ENCODE assay signal across 9 cellular contexts in the genomic region with DNA sequence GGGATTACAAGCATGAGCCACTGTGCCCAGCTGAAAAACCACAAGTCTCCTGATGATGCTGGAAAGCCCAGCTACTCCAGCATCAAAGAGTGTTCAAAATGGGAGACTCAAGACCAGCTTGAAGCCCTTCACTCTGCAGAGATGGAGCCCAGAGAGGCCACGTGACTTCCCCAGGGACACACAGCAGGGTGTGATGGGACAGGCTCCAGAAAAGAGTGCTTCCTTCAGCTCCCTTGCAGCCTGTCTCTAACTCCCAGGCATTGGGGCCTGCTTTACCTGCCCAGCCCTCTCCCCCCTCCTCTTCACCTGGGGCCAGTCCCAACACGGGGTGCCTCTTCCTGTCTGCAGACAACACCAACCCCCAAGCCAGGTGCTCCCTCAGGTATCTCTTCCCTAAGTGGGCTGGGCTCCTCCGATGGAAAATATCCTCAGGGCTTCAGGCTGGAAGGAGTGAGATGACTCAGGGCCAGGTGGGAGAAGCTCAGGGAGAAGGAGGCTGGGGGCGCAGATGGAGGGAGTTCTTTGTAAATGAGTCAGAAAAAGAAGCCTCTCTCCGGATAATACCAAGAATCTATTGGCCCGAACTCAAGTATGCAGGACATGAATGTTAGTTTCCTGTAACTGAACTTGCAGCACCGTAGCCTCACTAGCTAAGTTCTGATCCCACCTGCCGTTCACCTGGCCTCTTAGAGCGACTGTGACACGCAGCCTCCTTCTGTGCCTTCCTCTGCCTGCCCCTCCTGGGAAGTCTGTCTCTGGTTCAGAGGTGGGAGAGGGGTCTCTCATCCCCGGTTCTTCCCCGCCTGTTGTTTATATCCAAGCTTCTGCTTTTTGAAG.
DNase-seq lines count a peak whose midpoint lies in the region; ATAC-seq and TF ChIP-seq lines count a peak whose summit lies in the region.
"Had no signal": no experiment of that assay in that cellular context is flagged by ENCODE, and none has a peak within 500 bp of the region (broad histone marks: within the 10 kb centered on the region; RNA-seq: fewer than 3 reads in every experiment).

No MANE protein-coding gene starts in this region.

- no peak; the same call in 1 of the 2 replicates for TF ChIP-seq RAD21 in IMR-90 (IDR thresholded peaks at IDR 0.05; ENCODE audit: low read length)

- BruUV-seq in IMR-90 (replicated peaks; lab: Mats Ljungman, UMichigan) (no TSS peak), MCF 10A (replicated peaks; lab: Mats Ljungman, UMichigan) (no TSS peak)

- 0 out of 2 replicates have a peak overlapping the region, but pooled peaks have one; percentile 19 for H3K23ac ChIP-seq in IMR-90 (ENCODE audit: low read depth, low read length)

- no peaks in the 10 kb centered on the region for H3K9me3 ChIP-seq in IMR-90 (ENCODE audit: control insufficient read depth, insufficient read depth, low read length)
- H3K9me3 ChIP-seq in lower lobe of right lung: no peaks in the 10 kb centered on the region

- intact Hi-C loops in IMR-90 (cut with micrococcal nuclease) (no loop called here), MCF 10A (cut with micrococcal nuclease) (loop anchor here (5.0 kb wide), 1 partner anchor 53 kb away; no protein-coding TSS in a partner anchor), lower lobe of right lung (cut with DNase I) (no loop called here)

- peak overlapping the region; percentile 92 for H3K4ac ChIP-seq in IMR-90 (ENCODE audit: low read depth, low read length)

- peak; percentile 91 for DNase-seq in AG08395 (ENCODE audit: low spot score)
- peak; percentile 94 for DNase-seq in IMR-90
- peak; percentile 98 for DNase-seq in MCF 10A (ENCODE audit: unreplicated experiment)
- no peak for DNase-seq in lower lobe of right lung
- DNase-seq in activated T-cell treated with anti-CD3 and anti-CD28 coated beads, Interleukin-2, amount 50 U/mL, for 72 hours: no peak
- no peak for DNase-seq in NCI-H1694 treated with DMSO at 0.1 percent for 48 hours (lab: John Stamatoyannopoulos, UW)
- DNase-seq in GDM1 (lab: John Stamatoyannopoulos, UW): no peak

- peak overlapping the region; percentile 43; the same call in 2 of the 3 replicates for H2BK15ac ChIP-seq in IMR-90 (ENCODE audit: low read depth, low read length)

- H4K8ac ChIP-seq in IMR-90 (ENCODE audit: low read depth in 2 of 2, low read length in 2 of 2): peak overlapping the region; percentile 29 to 80

- no peaks in the 10 kb centered on the region for H3K27me3 ChIP-seq in IMR-90 (ENCODE audit: control insufficient read depth, insufficient read depth, low read length)
- peaks cover 4% of the 10 kb centered on the region for H3K27me3 ChIP-seq in lower lobe of right lung (ENCODE audit: low read depth)

- H3K36me3 ChIP-seq in IMR-90 (ENCODE audit: control insufficient read depth, insufficient read depth, low read length): no peaks in the 10 kb centered on the region
- H3K36me3 ChIP-seq in lower lobe of right lung: no peaks in the 10 kb centered on the region

- peak overlapping the region; percentile 73 for H2BK5ac ChIP-seq in IMR-90 (ENCODE audit: low read depth, low read length, poor library complexity, severe bottlenecking)

- peaks cover 26% of the 10 kb centered on the region for H3K9me1 ChIP-seq in IMR-90 (ENCODE audit: insufficient read depth, low read length)

- H3K56ac ChIP-seq in IMR-90 (ENCODE audit: extremely low read depth, insufficient read depth, low read length): no peak overlapping the region

- H2AK9ac ChIP-seq in IMR-90 (replicated peaks; ENCODE audit: low read depth, low read length, poor library complexity): peak overlapping the region; percentile 93

- ATAC-seq in IMR-90 (ENCODE audit: low read depth): peak; percentile 88
- ATAC-seq in lower lobe of right lung: peak; percentile 32 to 45
- no peak for ATAC-seq in activated T-cell treated with anti-CD3 and anti-CD28 coated beads, Interleukin-2, amount 50 U/mL, for 72 hours (replicated peaks in 1 of 2)
- no peak for ATAC-seq in GM18907 (IDR thresholded peaks at IDR 0.05; ENCODE audit: unreplicated experiment)
- ATAC-seq: stimulated activated memory B cell treated with anti-CD40 and anti-IgM and Interleukin-4, amounts not matched to agents 10 μg/mL and 1 μg/mL and 100 μg/mL, for 72 hours had no signal

- H4K5ac ChIP-seq in IMR-90 (ENCODE audit: low read depth, low read length): peak overlapping the region; percentile 21; the same call in 1 of the 2 replicates

- TF ChIP-seq CTCF in IMR-90 (conservative IDR thresholded peaks at IDR 0.05; ENCODE audit: low read depth, low read length) (no peak), MCF 10A (IDR thresholded peaks at IDR 0.05; ENCODE audit: unreplicated experiment) (no peak), lower lobe of right lung (IDR thresholded peaks at IDR 0.05) (no peak)

- no peaks in the 10 kb centered on the region for H3K79me1 ChIP-seq in IMR-90 (ENCODE audit: low read depth in 1 of 2, low read length in 2 of 2)

- POLR2A ChIA-PET in IMR-90 (lab: Charles Lee; ENCODE audit: unreplicated experiment) (no interaction called here), MCF 10A (lab: Yijun Ruan, JAX) (interaction anchor here (0.5 to 6.0 kb wide), 25 partner anchors 10 to 1695 kb away, joined by 3 to 63 read pairs (median 4); a partner anchor contains a TSS)

- no peak for TF ChIP-seq POLR2A in IMR-90 (IDR thresholded peaks at IDR 0.05; ENCODE audit: low read depth, low read length)

- H3K4me2 ChIP-seq in IMR-90 (ENCODE audit: low read depth, low read length): peak overlapping the region; percentile 63

- peaks cover 25% of the 10 kb centered on the region for H3K4me1 ChIP-seq in IMR-90 (ENCODE audit: control insufficient read depth, insufficient read depth, low read length)
- H3K4me1 ChIP-seq in lower lobe of right lung: peaks cover 8% of the 10 kb centered on the region

- H3K4me3 Mint-ChIP-seq in MCF 10A (ENCODE audit: unreplicated experiment): peak overlapping the region; percentile 57
- no peak overlapping the region for H3K4me3 Mint-ChIP-seq in activated T-cell treated with anti-CD3 and anti-CD28 coated beads, Interleukin-2, amount 50 U/mL, for 72 hours
- H3K4me3 Mint-ChIP-seq: stimulated activated memory B cell treated with anti-CD40 and anti-IgM and Interleukin-4, amounts not matched to agents 10 μg/mL and 1 μg/mL and 100 μg/mL, for 72 hours had no signal

- H3K4me3 ChIP-seq in IMR-90 (ENCODE audit: insufficient read depth, low read depth, low read length): no peak overlapping the region
- H3K4me3 ChIP-seq in lower lobe of right lung: no peak overlapping the region

- H3K9ac ChIP-seq in IMR-90 (ENCODE audit: low read depth, low read length): no peak overlapping the region

- peak overlapping the region; percentile 94; the same call in 1 of the 2 replicates for H3K14ac ChIP-seq in IMR-90 (replicated peaks; ENCODE audit: low read depth, low read length)

- no peaks in the 10 kb centered on the region for H4K20me1 ChIP-seq in IMR-90 (ENCODE audit: insufficient read depth, low read length)

- CTCF ChIA-PET in IMR-90 (lab: Yijun Ruan, JAX): interaction anchor here (0.6 to 1.1 kb wide), 2 partner anchors 14 to 637 kb away, joined by 3 to 4 read pairs; no protein-coding TSS in a partner anchor
- CTCF ChIA-PET in MCF 10A (lab: Yijun Ruan, JAX): interaction anchor here (0.6 to 4.0 kb wide), 5 partner anchors 17 to 372 kb away, joined by 3 to 16 read pairs (median 4); no protein-coding TSS in a partner anchor

- H3K36me3 Mint-ChIP-seq in MCF 10A (ENCODE audit: insufficient read depth, unreplicated experiment): peaks cover 4% of the 10 kb centered on the region
- no peaks in the 10 kb centered on the region for H3K36me3 Mint-ChIP-seq in activated T-cell treated with anti-CD3 and anti-CD28 coated beads, Interleukin-2, amount 50 U/mL, for 72 hours (ENCODE audit: insufficient read depth in 2 of 2)
- H3K36me3 Mint-ChIP-seq: stimulated activated memory B cell treated with anti-CD40 and anti-IgM and Interleukin-4, amounts not matched to agents 10 μg/mL and 1 μg/mL and 100 μg/mL, for 72 hours had no signal

- H2BK120ac ChIP-seq in IMR-90 (ENCODE audit: low read depth, low read length): peak overlapping the region; percentile 96

- peak overlapping the region; percentile 76 for H2AK5ac ChIP-seq in IMR-90 (ENCODE audit: low read depth, low read length)

- peaks cover 5% of the 10 kb centered on the region for H3K9me3 Mint-ChIP-seq in MCF 10A (ENCODE audit: unreplicated experiment)
- H3K9me3 Mint-ChIP-seq in activated T-cell treated with anti-CD3 and anti-CD28 coated beads, Interleukin-2, amount 50 U/mL, for 72 hours: no peaks in the 10 kb centered on the region

- peak overlapping the region; percentile 93 for H4K91ac ChIP-seq in IMR-90 (ENCODE audit: insufficient read depth, low read depth, low read length)

- H3K27me3 Mint-ChIP-seq in MCF 10A (ENCODE audit: insufficient read depth, unreplicated experiment): no peaks in the 10 kb centered on the region
- H3K27me3 Mint-ChIP-seq in activated T-cell treated with anti-CD3 and anti-CD28 coated beads, Interleukin-2, amount 50 U/mL, for 72 hours (ENCODE audit: low read depth): no peaks in the 10 kb centered on the region
- H3K27me3 Mint-ChIP-seq: stimulated activated memory B cell treated with anti-CD40 and anti-IgM and Interleukin-4, amounts not matched to agents 10 μg/mL and 1 μg/mL and 100 μg/mL, for 72 hours had no signal

- peak overlapping the region; percentile 94 for H3K27ac Mint-ChIP-seq in MCF 10A (ENCODE audit: low read depth, unreplicated experiment)
- H3K27ac Mint-ChIP-seq in activated T-cell treated with anti-CD3 and anti-CD28 coated beads, Interleukin-2, amount 50 U/mL, for 72 hours: no peak overlapping the region
- H3K27ac Mint-ChIP-seq: stimulated activated memory B cell treated with anti-CD40 and anti-IgM and Interleukin-4, amounts not matched to agents 10 μg/mL and 1 μg/mL and 100 μg/mL, for 72 hours had no signal

- peak overlapping the region; percentile 72 for H2AFZ ChIP-seq in IMR-90 (replicated peaks; ENCODE audit: low read length, poor library complexity)

- peaks cover 47% of the 10 kb centered on the region for H3K4me1 Mint-ChIP-seq in MCF 10A (ENCODE audit: insufficient read depth, unreplicated experiment)
- no peaks in the 10 kb centered on the region for H3K4me1 Mint-ChIP-seq in activated T-cell treated with anti-CD3 and anti-CD28 coated beads, Interleukin-2, amount 50 U/mL, for 72 hours (ENCODE audit: low read depth)
- H3K4me1 Mint-ChIP-seq: stimulated activated memory B cell treated with anti-CD40 and anti-IgM and Interleukin-4, amounts not matched to agents 10 μg/mL and 1 μg/mL and 100 μg/mL, for 72 hours had no signal

- peak overlapping the region; percentile 94 for H2BK20ac ChIP-seq in IMR-90 (ENCODE audit: low read depth, low read length)

- WGBS in IMR-90 (ENCODE audit: extremely low coverage in 2 of 2, insufficient read length in 1 of 2), 2 experiments: no CpG with 5 or more reads among the region's 12 CpGs

- peak overlapping the region; percentile 9; the same call in 1 of the 2 replicates for H3K27ac ChIP-seq in IMR-90 (ENCODE audit: insufficient read depth, low read length)
- H3K27ac ChIP-seq in lower lobe of right lung: no peak overlapping the region

- dilution Hi-C loops in IMR-90 (cut with HindIII; ENCODE audit: low sequenced_read_pairs, unreplicated experiment): no loop called here

- in situ Hi-C loops in IMR-90 (cut with MboI; ENCODE audit: low sequenced_read_pairs): no loop called here

- H3K18ac ChIP-seq in IMR-90 (ENCODE audit: low read depth, low read length): peak overlapping the region; percentile 65; the same call in 1 of the 2 replicates

TF ChIP-seq in IMR-90, 13 proteins besides CTCF, POLR2A, EP300 and RAD21 (continues in another document):
- no peak for TF ChIP-seq NFE2L2 (IDR thresholded peaks at IDR 0.05; ENCODE audit: low read depth, low read length)

Comparison
In these comparisons a context has a peak if more than half of its experiments do, and no peak if none do; other contexts are left out.
1. DNase-seq: peak in AG08395 (single experiment), IMR-90 (single experiment) and MCF 10A (single experiment); none in lower lobe of right lung (single experiment), activated T-cell treated with anti-CD3 and anti-CD28 coated beads, Interleukin-2, amount 50 U/mL, for 72 hours (0 of 2), NCI-H1694 treated with DMSO at 0.1 percent for 48 hours (single experiment) and GDM1 (single experiment).
2. ATAC-seq: peak in IMR-90 (single experiment) and lower lobe of right lung (2 of 2); none in activated T-cell treated with anti-CD3 and anti-CD28 coated beads, Interleukin-2, amount 50 U/mL, for 72 hours (0 of 2) and GM18907 (single experiment).